Comparison of ENCODE assay signal across 8 cellular contexts in the genomic region with DNA sequence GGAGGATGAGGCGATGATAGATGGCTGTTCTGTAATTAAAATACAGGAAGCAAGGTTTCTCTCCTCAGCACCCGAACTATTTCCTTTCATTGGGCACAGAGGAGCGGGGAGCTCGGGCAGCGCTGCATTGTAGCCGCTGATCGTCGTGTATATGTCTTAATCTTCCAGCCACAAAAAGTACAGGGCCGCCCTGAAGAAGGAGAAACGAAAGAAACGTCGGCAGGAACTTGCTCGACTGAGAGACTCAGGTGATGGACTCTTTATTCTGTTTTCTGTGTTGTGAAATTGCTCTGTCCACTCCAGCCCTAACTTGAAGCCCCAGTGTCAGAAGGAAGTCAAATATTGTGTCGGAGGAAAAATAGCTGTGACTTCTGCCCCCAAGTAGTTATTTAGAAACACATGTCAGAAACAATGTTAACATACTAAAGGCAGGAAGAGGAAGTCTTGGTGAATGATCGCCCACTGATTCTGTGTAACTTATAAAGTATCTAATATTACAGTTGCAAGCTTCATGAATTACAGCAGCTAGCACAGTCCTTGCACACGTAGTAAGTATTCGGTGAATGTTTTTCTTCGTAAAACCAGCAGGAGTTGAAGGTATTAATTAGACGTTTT. TPM values are rescaled to one million over a fixed set of nuclear protein-coding genes. Genes with fewer than 3 reads are reported as not detected.
DNase-seq lines count a peak whose midpoint lies in the region; ATAC-seq, FAIRE-seq and TF ChIP-seq lines count a peak whose summit lies in the region.

No MANE protein-coding gene starts in this region.

- H3K79me2 ChIP-seq in fibroblast of lung (ENCODE audit: control insufficient read depth, insufficient read depth, low read length), result no peaks in the 10 kb centered on the region

- H3K27ac Mint-ChIP-seq in type B pancreatic cell, result no peak overlapping the region

- H3K9ac ChIP-seq in fibroblast of lung (ENCODE audit: insufficient read depth, low read length), result peak overlapping the region; percentile 76

- H3K9me3 ChIP-seq in fibroblast of lung (ENCODE audit: control insufficient read depth, insufficient read depth, low read depth, low read length) (no peaks in the 10 kb centered on the region), pancreas (no peaks in the 10 kb centered on the region)

- TF ChIP-seq CTCF in fibroblast of lung (conservative IDR thresholded peaks at IDR 0.05 in 1 of 2, IDR thresholded peaks at IDR 0.05 in 1 of 2; ENCODE audit: low read depth in 1 of 2, low read length in 2 of 2) (no peak), pancreas (IDR thresholded peaks at IDR 0.05) (no peak), type B pancreatic cell (conservative IDR thresholded peaks at IDR 0.05) (no peak)

- no peak for FAIRE-seq in pancreas (lab: Jason Lieb, UNC)

- H3K4me1 ChIP-seq in fibroblast of lung (ENCODE audit: control insufficient read depth, extremely low read depth, insufficient read depth, low read length) (no peaks in the 10 kb centered on the region), pancreas (peaks cover 3 to 10% (median 8%) of the 10 kb centered on the region in 3 donors)

- peaks cover under 1% of the 10 kb centered on the region for H3K4me1 Mint-ChIP-seq in type B pancreatic cell (ENCODE audit: unreplicated experiment)

- no peaks in the 10 kb centered on the region for H3K36me3 ChIP-seq in fibroblast of lung (ENCODE audit: control insufficient read depth, insufficient read depth, low read length)
- no peaks in the 10 kb centered on the region for H3K36me3 ChIP-seq in pancreas

- WGBS in pancreas, 2 donors, result 1 to 4% methylated on average over 19 of the region's 19 CpGs

- peak; percentile 30 for DNase-seq in OCI-M2 (lab: John Stamatoyannopoulos, UW; ENCODE audit: unreplicated experiment)
- peak; percentile 4 to 10 for DNase-seq in fibroblast of lung (ENCODE audit: low read depth in 2 of 2)
- DNase-seq in pancreas, result no peak
- no peak for DNase-seq in activated naive CD4-positive, alpha-beta T cell (lab: John Stamatoyannopoulos, UW)
- no peak for DNase-seq in type B pancreatic cell (ENCODE audit: extremely low spot score, unreplicated experiment)

- H3K27ac ChIP-seq in fibroblast of lung (ENCODE audit: insufficient read depth, low read length) (peak overlapping the region; percentile 85), pancreas (peak overlapping the region; percentile 40 to 81 (median 60))

- no peaks in the 10 kb centered on the region for H3K9me3 Mint-ChIP-seq in type B pancreatic cell

- no peak overlapping the region for H3K4me3 Mint-ChIP-seq in type B pancreatic cell

- H2AFZ ChIP-seq in fibroblast of lung (ENCODE audit: low read length), result peak overlapping the region; percentile 97

- ATAC-seq in GM18511 (IDR thresholded peaks at IDR 0.05; ENCODE audit: unreplicated experiment) (peak; percentile 36), HG02763 (IDR thresholded peaks at IDR 0.05; ENCODE audit: unreplicated experiment) (peak; percentile 27), pancreas (peak; percentile 8 to 46 (median 30)), GM21619 (IDR thresholded peaks at IDR 0.05; ENCODE audit: unreplicated experiment) (no peak)

- no peaks in the 10 kb centered on the region for H4K20me1 ChIP-seq in fibroblast of lung (ENCODE audit: control insufficient read depth, extremely low read depth, insufficient read depth, low read length)

- H3K27me3 Mint-ChIP-seq in type B pancreatic cell, result no peaks in the 10 kb centered on the region

- H3K4me2 ChIP-seq in fibroblast of lung (ENCODE audit: extremely low read depth, insufficient read depth, low read length), result peak overlapping the region; percentile 82

- peak overlapping the region; percentile 71 to 96 (median 90) for H3K4me3 ChIP-seq in fibroblast of lung (replicated peaks in 1 of 4; ENCODE audit: control extremely low read depth in 1 of 4, insufficient read depth in 1 of 4, low read depth in 3 of 4, low read length in 4 of 4)
- H3K4me3 ChIP-seq in pancreas, result peak overlapping the region; percentile 61 to 81 (median 69)

- H3K27me3 ChIP-seq in fibroblast of lung (ENCODE audit: control insufficient read depth, insufficient read depth, low read length) (no peaks in the 10 kb centered on the region), pancreas (no peaks in the 10 kb centered on the region)

- intact Hi-C loops in pancreas (cut with DNase I), result no loop called here

- peaks cover 3% of the 10 kb centered on the region for H3K36me3 Mint-ChIP-seq in type B pancreatic cell

RNA-seq across cellular contexts. Expression of a gene that starts 0.6 kb away (rescaled TPM):
- total RNA-seq in fibroblast of lung (3.1 and 6.6 TPM in 2 replicates), pancreas (1 to 10 TPM; 3.0 to 7.1 (median 4.8) TPM), type B pancreatic cell (ENCODE audit: low replicate concordance) (15.5 and 16.6 TPM in 2 replicates)
- polyA plus RNA-seq in fibroblast of lung (8.1 and 10.8 TPM in 2 replicates), pancreas (10 to 100 TPM; 15.2 to 33.1 TPM)
- polyA plus RNA-seq in fibroblast of lung (2012), result 9.7 and 13.5 TPM in 2 replicates
- polyA minus RNA-seq in fibroblast of lung (ENCODE audit: low replicate concordance), result not detected in 2 replicates

RNA-seq across cellular contexts. Expression of a gene that starts 52.8 kb away (rescaled TPM):
- 2.8 and 7.4 TPM in 2 replicates for total RNA-seq in fibroblast of lung
- polyA plus RNA-seq in fibroblast of lung, result 11.6 and 16.3 TPM in 2 replicates
- polyA plus RNA-seq in fibroblast of lung (2012), result 6.8 and 6.9 TPM in 2 replicates
- polyA minus RNA-seq in fibroblast of lung (ENCODE audit: low replicate concordance), result 2.8 and 7.3 TPM in 2 replicates
- total RNA-seq in pancreas, result 1 to 10 TPM; 3.7 to 7.9 (median 5.2) TPM
- 1 to 10 TPM; 1.9 to 2.6 TPM for polyA plus RNA-seq in pancreas
- 16.7 and 25.1 TPM in 2 replicates for total RNA-seq in type B pancreatic cell (ENCODE audit: low replicate concordance)

Comparison
In these comparisons a context has a peak if more than half of its experiments do, and no peak if none do; other contexts are left out.
1. DNase-seq: peak in OCI-M2 (single experiment) and fibroblast of lung (2 of 2); none in pancreas (0 of 6), activated naive CD4-positive, alpha-beta T cell (0 of 4) and type B pancreatic cell (single experiment).